Comparison of ENCODE assay signal across 13 cellular contexts in genomic region chr1:238485906-238486219, GRCh38.
DNase-seq lines count a peak whose midpoint lies in the region; TF ChIP-seq lines count a peak whose summit lies in the region.
"Had no signal": no experiment of that assay in that cellular context is flagged by ENCODE, and none has a peak within 500 bp of the region (broad histone marks: within the 10 kb centered on the region; RNA-seq: fewer than 3 reads in every experiment).

No MANE protein-coding gene starts in this region.

- no peaks in the 10 kb centered on the region for H3K36me3 ChIP-seq in SJSA1
- H3K36me3 ChIP-seq: esophagus muscularis mucosa had no signal

- peak overlapping the region; percentile 48 for H3K4me3 ChIP-seq in SJSA1
- peak overlapping the region; percentile 43; the same call in 1 of the 2 replicates for H3K4me3 ChIP-seq in iPS-18c (ENCODE audit: insufficient read depth, low read depth, low read length)
- peak overlapping the region in 6 of 7 experiments; percentile 24 to 52 (median 34) for H3K4me3 ChIP-seq in skin epidermis

- intact Hi-C loops in posterior cingulate gyrus (cut with DNase I): no loop called here

- peak overlapping the region; percentile 59 for H3K27ac ChIP-seq in SJSA1
- H3K27ac ChIP-seq in skin epidermis: peak overlapping the region in 13 of 21 experiments; percentile 45 to 84 (median 71)

- peaks cover 4% of the 10 kb centered on the region for H3K4me1 ChIP-seq in SJSA1 (replicated peaks)
- H3K4me1 ChIP-seq: Caco-2, esophagus muscularis mucosa had no signal

- H3K9me3 ChIP-seq in SJSA1 (replicated peaks) (no peaks in the 10 kb centered on the region; the same call in 1 of the 2 replicates), iPS-18c (ENCODE audit: control insufficient read depth, insufficient read depth, low read length) (no peaks in the 10 kb centered on the region)
- H3K9me3 ChIP-seq: Caco-2, esophagus muscularis mucosa had no signal

- TF ChIP-seq CTCF in GM13976 (IDR thresholded peaks at IDR 0.05; ENCODE audit: borderline replicate concordance, control extremely low read depth, extremely low read depth, insufficient read depth, missing control alignments): no peak

- in situ Hi-C loops in GM13976 (cut with MboI; ENCODE audit: low sequenced_read_pairs, unreplicated experiment): no loop called here

- DNase-seq in HK-2 (ENCODE audit: unreplicated experiment) (peak; percentile 62), SJSA1 (ENCODE audit: low read depth in 1 of 2, low spot score in 2 of 2) (peak in 1 of 2 experiments; percentile 54), posterior cingulate gyrus (no peak), anterior cingulate cortex (lab: John Stamatoyannopoulos, UW) (no peak), GM13976 (ENCODE audit: low spot score) (no peak)
- no peak for DNase-seq in effector CD4-positive, alpha-beta T cell
- DNase-seq: Caco-2, NCI-H1436 treated with DMSO at 0.1 percent for 48 hours, occipital lobe, RPMI8226 had no signal

- H3K27me3 ChIP-seq in SJSA1 (replicated peaks): no peaks in the 10 kb centered on the region
- H3K27me3 ChIP-seq: esophagus muscularis mucosa had no signal
